In the genomic region with DNA sequence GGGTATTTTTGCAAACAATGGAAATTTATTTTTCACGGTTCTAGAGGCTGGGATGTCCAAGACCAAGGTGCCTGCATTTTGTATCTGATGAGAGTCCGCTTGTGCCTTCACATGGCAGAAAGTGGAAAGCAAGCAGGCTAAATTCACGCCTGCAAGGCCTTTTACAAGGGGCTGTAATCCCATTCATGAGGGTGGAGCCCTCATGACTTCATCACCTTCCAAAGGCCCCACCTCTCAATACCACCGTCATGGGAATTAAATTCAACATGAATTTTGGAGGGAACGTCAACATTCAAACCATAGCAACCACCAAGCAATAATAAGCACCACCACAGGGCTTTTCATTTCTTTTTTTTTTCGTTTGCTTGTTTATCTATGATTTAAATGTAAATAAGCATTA, we compare ENCODE assay signal across 26 cellular contexts.
DNase-seq lines count a peak whose midpoint lies in the region; ATAC-seq and TF ChIP-seq lines count a peak whose summit lies in the region.
"Had no signal": no experiment of that assay in that cellular context is flagged by ENCODE, and none has a peak within 500 bp of the region (broad histone marks: within the 10 kb centered on the region; RNA-seq: fewer than 3 reads in every experiment).

No MANE protein-coding gene starts in this region.

- H3K27ac Mint-ChIP-seq in stimulated activated memory B cell treated with anti-CD40 and anti-IgM and Interleukin-4, amounts not matched to agents 10 μg/mL and 1 μg/mL and 100 μg/mL, for 72 hours = no peak overlapping the region
- H3K27ac Mint-ChIP-seq: CD4-positive, CD25-positive, alpha-beta regulatory T cell; HFFc6; T-cell had no signal

- no peaks in the 10 kb centered on the region for H3K9me3 ChIP-seq in psoas muscle
- H3K9me3 ChIP-seq: BLaER1, SJSA1 had no signal

- no peaks in the 10 kb centered on the region for H3K4me1 Mint-ChIP-seq in stimulated activated memory B cell treated with anti-CD40 and anti-IgM and Interleukin-4, amounts not matched to agents 10 μg/mL and 1 μg/mL and 100 μg/mL, for 72 hours
- H3K4me1 Mint-ChIP-seq: CD4-positive, CD25-positive, alpha-beta regulatory T cell; T-cell had no signal

- no peaks in the 10 kb centered on the region for H3K36me3 Mint-ChIP-seq in stimulated activated memory B cell treated with anti-CD40 and anti-IgM and Interleukin-4, amounts not matched to agents 10 μg/mL and 1 μg/mL and 100 μg/mL, for 72 hours
- H3K36me3 Mint-ChIP-seq: CD4-positive, CD25-positive, alpha-beta regulatory T cell; T-cell had no signal

- H3K9me3 Mint-ChIP-seq in stimulated activated memory B cell treated with anti-CD40 and anti-IgM and Interleukin-4, amounts not matched to agents 10 μg/mL and 1 μg/mL and 100 μg/mL, for 72 hours = no peaks in the 10 kb centered on the region
- H3K9me3 Mint-ChIP-seq: CD4-positive, CD25-positive, alpha-beta regulatory T cell; H9; HFFc6; T-cell had no signal

- DNase-seq in DMS53 (lab: John Stamatoyannopoulos, UW) (peak; percentile 35), DMS53 treated with DMSO at 0.1 percent for 48 hours (lab: John Stamatoyannopoulos, UW; ENCODE audit: unreplicated experiment) (no peak), M059J (ENCODE audit: low read depth) (peak; percentile 4), NCI-H69 (lab: John Stamatoyannopoulos, UW) (peak; percentile 68), psoas muscle (no peak)
- DNase-seq: 8988T; CD4-positive, CD25-positive, alpha-beta regulatory T cell; DND-41; GM23248; H9; HFFc6; IMR-90; KG1; MM.1S; NCI-H1694 treated with DMSO at 0.1 percent for 48 hours; NCI-H2107; NCI-H446 treated with DMSO at 0.1 percent for 48 hours; NCI-H82; Right ventricle myocardium superior; RPMI8226; T-cell had no signal

- 81 to 90% (median 86%) methylated on average over 6 of the region's 6 CpGs for WGBS in psoas muscle, 3 donors

- no peak for TF ChIP-seq CTCF in psoas muscle (IDR thresholded peaks at IDR 0.05)

- ATAC-seq in psoas muscle = no peak
- ATAC-seq in stimulated activated memory B cell treated with anti-CD40 and anti-IgM and Interleukin-4, amounts not matched to agents 10 μg/mL and 1 μg/mL and 100 μg/mL, for 72 hours = no peak
- ATAC-seq in HG03159 (IDR thresholded peaks at IDR 0.05; ENCODE audit: unreplicated experiment) = no peak
- no peak for ATAC-seq in GM19324 (IDR thresholded peaks at IDR 0.05; ENCODE audit: low FRiP score, unreplicated experiment)
- ATAC-seq: T-cell had no signal

- no peak overlapping the region for H3K4me3 Mint-ChIP-seq in stimulated activated memory B cell treated with anti-CD40 and anti-IgM and Interleukin-4, amounts not matched to agents 10 μg/mL and 1 μg/mL and 100 μg/mL, for 72 hours
- H3K4me3 Mint-ChIP-seq: CD4-positive, CD25-positive, alpha-beta regulatory T cell; H9; HFFc6; T-cell had no signal

- peak overlapping the region; percentile 88 for H3K27ac ChIP-seq in psoas muscle
- H3K27ac ChIP-seq: BLaER1, GM23248, SJSA1 had no signal

- H3K36me3 ChIP-seq in psoas muscle (ENCODE audit: insufficient read depth in 1 of 2, low read depth in 1 of 2) = no peaks in the 10 kb centered on the region
- H3K36me3 ChIP-seq: BLaER1, SJSA1 had no signal

- H3K27me3 Mint-ChIP-seq in stimulated activated memory B cell treated with anti-CD40 and anti-IgM and Interleukin-4, amounts not matched to agents 10 μg/mL and 1 μg/mL and 100 μg/mL, for 72 hours = no peaks in the 10 kb centered on the region

- no peak overlapping the region for H3K4me3 ChIP-seq in psoas muscle
- H3K4me3 ChIP-seq: BLaER1, GM23248, SJSA1 had no signal

- peaks cover 75% of the 10 kb centered on the region for H3K4me1 ChIP-seq in psoas muscle
- H3K4me1 ChIP-seq: BLaER1, SJSA1 had no signal

- H3K27me3 ChIP-seq in psoas muscle (ENCODE audit: insufficient read depth in 3 of 3, low read length in 2 of 3) = no peaks in the 10 kb centered on the region
- H3K27me3 ChIP-seq: BLaER1, SJSA1 had no signal

- intact Hi-C loops in psoas muscle (cut with DNase I) = loop anchor here in 1 of 2 donors (5.0 kb wide), 1 partner anchor 115 kb away; the partner anchor contains the start of gene C1orf21

Comparison
In these comparisons a context has a peak if more than half of its experiments do, and no peak if none do; other contexts are left out.
1. DNase-seq: peak in DMS53 (single experiment), M059J (single experiment) and NCI-H69 (single experiment); none in DMS53 treated with DMSO at 0.1 percent for 48 hours (single experiment) and psoas muscle (0 of 2).